Comparison of ENCODE assay signal across 28 cellular contexts in the genomic region with DNA sequence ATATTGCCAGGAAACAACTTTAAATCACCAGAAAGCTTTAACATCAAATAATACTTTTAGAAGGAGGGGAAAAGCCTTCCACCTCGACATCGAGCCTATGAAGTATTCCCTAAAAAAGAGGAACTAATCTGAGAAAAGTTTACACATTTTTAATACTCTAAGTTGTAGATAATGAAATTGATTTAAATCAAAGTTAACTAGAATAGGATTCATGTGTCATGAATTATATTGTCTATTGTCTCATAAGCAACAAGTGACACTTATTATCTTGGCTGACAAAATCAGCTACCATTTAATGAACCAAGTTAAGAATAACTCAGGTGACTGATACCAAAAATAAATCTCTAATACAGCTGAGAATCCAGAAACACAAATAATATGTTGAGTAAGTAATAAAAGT.
"Had no signal": no experiment of that assay in that cellular context is flagged by ENCODE, and none has a peak within 500 bp of the region (broad histone marks: within the 10 kb centered on the region; RNA-seq: fewer than 3 reads in every experiment).

No MANE protein-coding gene starts in this region.

- H2AFZ ChIP-seq: hepatocyte had no signal

- DNase-seq: colonic mucosa; cortex of kidney; dermis blood vessel endothelial cell; dorsolateral prefrontal cortex; effector CD4-positive, alpha-beta T cell; effector CD8-positive, alpha-beta T cell; effector memory CD4-positive, alpha-beta T cell; effector memory CD8-positive, alpha-beta T cell; endodermal cell; erythroblast; esophagus squamous epithelium; foreskin fibroblast; foreskin keratinocyte; foreskin melanocyte; gastrocnemius medialis; glutamatergic neuron; head of caudate nucleus; heart left ventricle; heart right ventricle had no signal

- H3K4me3 ChIP-seq: colonic mucosa, coronary artery, dorsolateral prefrontal cortex, esophagus muscularis mucosa, esophagus squamous epithelium, gastrocnemius medialis, gastroesophageal sphincter, heart left ventricle, heart right ventricle, hepatocyte had no signal

- ATAC-seq: effector memory CD8-positive, alpha-beta T cell; esophagus mucosa; foreskin keratinocyte; gastrocnemius medialis; gastroesophageal sphincter; heart left ventricle; heart right ventricle had no signal

- H3K36me3 ChIP-seq: colonic mucosa, gastrocnemius medialis, gastroesophageal sphincter had no signal

- H3K27me3 ChIP-seq: colonic mucosa, dorsolateral prefrontal cortex, esophagus muscularis mucosa, esophagus squamous epithelium, foreskin keratinocyte, gastrocnemius medialis, gastroesophageal sphincter, heart left ventricle, heart right ventricle, hepatocyte had no signal

- H3K4me1 ChIP-seq: colonic mucosa had no signal

- H3K4me2 ChIP-seq: hepatocyte had no signal

- H3K9me3 ChIP-seq: colonic mucosa, esophagus muscularis mucosa, esophagus squamous epithelium, gastrocnemius medialis, gastroesophageal sphincter, heart left ventricle, heart right ventricle had no signal

- FAIRE-seq: colon, endometrium, endothelial cell of umbilical vein, frontal cortex had no signal

- H3K79me2 ChIP-seq: hepatocyte had no signal

- H3K27ac ChIP-seq: colonic mucosa, coronary artery, dorsolateral prefrontal cortex, esophagus muscularis mucosa, esophagus squamous epithelium, foreskin keratinocyte, gastrocnemius medialis, gastroesophageal sphincter, heart left ventricle, heart right ventricle, hepatocyte had no signal
